ENCODE assay signal across 14 cellular contexts in the genomic region with DNA sequence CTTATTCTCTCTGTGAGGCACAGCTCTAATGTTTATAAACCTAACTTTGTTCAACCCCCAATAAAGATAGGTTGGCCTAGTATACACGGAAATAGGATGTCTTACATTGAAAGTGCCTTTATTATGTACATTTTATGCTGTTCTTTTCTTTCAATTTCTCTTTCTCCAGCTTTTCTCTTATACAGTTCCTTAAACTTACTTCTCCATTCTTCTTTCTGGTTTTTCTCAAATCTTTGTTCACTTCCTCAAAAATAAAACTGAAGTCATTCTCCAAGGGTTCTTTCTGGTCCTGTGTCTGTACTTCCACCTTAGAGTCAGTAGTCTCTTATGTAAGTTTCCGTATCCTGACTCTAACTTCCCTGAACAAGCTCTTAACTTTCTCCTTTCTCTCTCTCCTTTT. TPM values are rescaled to one million over a fixed set of nuclear protein-coding genes. Genes with fewer than 3 reads are reported as not detected.
DNase-seq lines count a peak whose midpoint lies in the region; ATAC-seq and TF ChIP-seq lines count a peak whose summit lies in the region.
"Had no signal": no experiment of that assay in that cellular context is flagged by ENCODE, and none has a peak within 500 bp of the region (broad histone marks: within the 10 kb centered on the region; RNA-seq: fewer than 3 reads in every experiment).

No MANE protein-coding gene starts in this region.

- no peaks in the 10 kb centered on the region for H3K36me3 ChIP-seq in PC-3 (ENCODE audit: low read depth, low read length)
- H3K36me3 ChIP-seq in spleen: no peaks in the 10 kb centered on the region
- no peaks in the 10 kb centered on the region for H3K36me3 ChIP-seq in gastrocnemius medialis
- no peaks in the 10 kb centered on the region for H3K36me3 ChIP-seq in psoas muscle (ENCODE audit: insufficient read depth in 1 of 2, low read depth in 1 of 2)

- peak overlapping the region; percentile 41 for H3K4me3 ChIP-seq in PC-3 (ENCODE audit: low read length)
- H3K4me3 ChIP-seq in spleen: peak overlapping the region in 1 of 8 donors; percentile 55
- H3K4me3 ChIP-seq in gastrocnemius medialis: no peak overlapping the region
- no peak overlapping the region for H3K4me3 ChIP-seq in psoas muscle

- WGBS in spleen, 5 donors: 37 to 52% (median 43%) methylated on average over 2 of the region's 2 CpGs
- whole genome bisulfite sequencing in psoas muscle, 3 donors: 71 to 79% (median 78%) methylated on average over 2 of the region's 2 CpGs

- BruUV-seq in PC-3 (replicated peaks; lab: Mats Ljungman, UMichigan): TSS peak; percentile 84

- peak overlapping the region; percentile 69 for H3K4me2 ChIP-seq in PC-3 (ENCODE audit: low read length)

- CTCF ChIA-PET in PC-3 (lab: Charles Lee): no interaction called here

- TF ChIP-seq POLR2A in spleen (IDR thresholded peaks at IDR 0.05): no peak
- TF ChIP-seq POLR2A in gastrocnemius medialis (IDR thresholded peaks at IDR 0.05): no peak

- H3K27ac ChIP-seq in PC-3 (ENCODE audit: low read length): peak overlapping the region; percentile 72
- peak overlapping the region in 7 of 8 donors; percentile 62 to 93 (median 79) for H3K27ac ChIP-seq in spleen
- no peak overlapping the region for H3K27ac ChIP-seq in gastrocnemius medialis
- no peak overlapping the region for H3K27ac ChIP-seq in psoas muscle
- H3K27ac ChIP-seq: 22Rv1 had no signal

- peaks cover 15% of the 10 kb centered on the region for H3F3A ChIP-seq in PC-3 (ENCODE audit: low read length, unreplicated experiment)

- peak overlapping the region; percentile 18 for H2AFZ ChIP-seq in PC-3 (ENCODE audit: low read length)

- H3K27me3 ChIP-seq in PC-3 (ENCODE audit: low read length) (no peaks in the 10 kb centered on the region), spleen (replicated peaks in 1 of 7) (peaks cover 0 to 7% (median 0%) of the 10 kb centered on the region in 7 donors), gastrocnemius medialis (no peaks in the 10 kb centered on the region), psoas muscle (ENCODE audit: insufficient read depth in 3 of 3, low read length in 2 of 3) (no peaks in the 10 kb centered on the region)

- in situ Hi-C loops in gastrocnemius medialis (cut with MboI; ENCODE audit: low sequenced_read_pairs in 4 of 4): no loop called here

- peak; percentile 7 for DNase-seq in NCI-H1694 treated with DMSO at 0.1 percent for 48 hours (lab: John Stamatoyannopoulos, UW)
- DNase-seq in NCI-H1694 (lab: John Stamatoyannopoulos, UW): no peak
- no peak for DNase-seq in PC-3
- peak; percentile 6 for DNase-seq in germinal center (ENCODE audit: low spot score)
- no peak for DNase-seq in spleen
- DNase-seq in gastrocnemius medialis: no peak
- DNase-seq in glomerular visceral epithelial cell (ENCODE audit: extremely low spot score): no peak
- no peak for DNase-seq in psoas muscle
- DNase-seq: activated CD4-positive, alpha-beta T cell treated with anti-CD3 and anti-CD28 coated beads, Interleukin-2, amount 10 ng/mL, durations not matched to agents 7 days and 5 days; NCI-H2171 treated with DMSO at 0.1 percent for 48 hours; nephron progenitor cell; SHP77 treated with DMSO at 0.1 percent for 48 hours; stimulated activated CD4-positive, alpha-beta T cell treated with anti-CD3 and anti-CD28 coated beads, Interleukin-4, amount 100 ng/mL, for 1 hour had no signal

- intact Hi-C loops in PC-3 (cut with micrococcal nuclease): loop anchor here (1.0 to 2.0 kb wide), 5 partner anchors 17 to 148 kb away; no protein-coding TSS in a partner anchor
- intact Hi-C loops in spleen (cut with DNase I; ENCODE audit: low total_unique reads): no loop called here
- intact Hi-C loops in gastrocnemius medialis (cut with DNase I; ENCODE audit: low total_unique reads): no loop called here
- intact Hi-C loops in psoas muscle (cut with DNase I): no loop called here

- no peaks in the 10 kb centered on the region for H4K20me1 ChIP-seq in PC-3 (ENCODE audit: low read length)

- H3K79me2 ChIP-seq in PC-3 (ENCODE audit: low read length): no peaks in the 10 kb centered on the region

- no peaks in the 10 kb centered on the region for H3K9me3 ChIP-seq in PC-3 (ENCODE audit: low read length)
- H3K9me3 ChIP-seq in spleen: no peaks in the 10 kb centered on the region
- H3K9me3 ChIP-seq in gastrocnemius medialis: no peaks in the 10 kb centered on the region
- H3K9me3 ChIP-seq in psoas muscle: no peaks in the 10 kb centered on the region

- H3K9ac ChIP-seq in PC-3 (ENCODE audit: low read length): peak overlapping the region; percentile 10

- H3K4me1 ChIP-seq in PC-3 (ENCODE audit: insufficient read depth, low read length) (peaks cover 50% of the 10 kb centered on the region), spleen (peaks cover 0 to 15% (median 2%) of the 10 kb centered on the region in 6 donors), gastrocnemius medialis (no peaks in the 10 kb centered on the region), psoas muscle (no peaks in the 10 kb centered on the region)

- H3K9me2 ChIP-seq in PC-3 (replicated peaks; ENCODE audit: low read length): no peaks in the 10 kb centered on the region

- POLR2A ChIA-PET in PC-3 (lab: Charles Lee; ENCODE audit: unreplicated experiment): interaction anchor here (0.7 kb wide), 2 partner anchors 29 to 135 kb away, joined by 6 to 7 read pairs; a partner anchor contains a TSS

- TF ChIP-seq CTCF in PC-3 (conservative IDR thresholded peaks at IDR 0.05; ENCODE audit: low read depth, low read length) (no peak), spleen (IDR thresholded peaks at IDR 0.05 in 8 of 11, conservative IDR thresholded peaks at IDR 0.05 in 3 of 11) (no peak), gastrocnemius medialis (IDR thresholded peaks at IDR 0.05 in 4 of 5, conservative IDR thresholded peaks at IDR 0.05 in 1 of 5) (no peak), psoas muscle (IDR thresholded peaks at IDR 0.05) (no peak)

- peak; percentile 30 for ATAC-seq in PC-3
- no peak for ATAC-seq in gastrocnemius medialis
- no peak for ATAC-seq in psoas muscle

RNA-seq across cellular contexts. Expression of a gene that starts 29.2 kb away (rescaled TPM):
- 55.2 and 66.0 TPM in 2 replicates for total RNA-seq in PC-3 (2014; rRNA removed)
- 1,000 to 10,000 TPM in 1 of 7 donors, 100 to 1,000 TPM in 6; 240 to 1,259 (median 449) TPM for total RNA-seq in spleen
- 10 to 100 TPM; 24.7 to 63.0 (median 25.0) TPM for polyA plus RNA-seq in spleen
- 100 to 1,000 TPM; 107 to 199 (median 159) TPM for total RNA-seq in gastrocnemius medialis
- total RNA-seq in psoas muscle: 100 to 1,000 TPM in 3 of 4 donors, 10 to 100 TPM in 1; 67.9 to 401 (median 166) TPM
- polyA plus RNA-seq in psoas muscle: 100 to 1,000 TPM in 1 of 3 donors, 10 to 100 TPM in 2; 57.2 to 209 (median 74.0) TPM

Comparison
In these comparisons a context has a peak if more than half of its experiments do, and no peak if none do; other contexts are left out.
1. DNase-seq: peak in NCI-H1694 treated with DMSO at 0.1 percent for 48 hours (single experiment) and germinal center (single experiment); none in NCI-H1694 (single experiment), PC-3 (single experiment), spleen (single experiment), gastrocnemius medialis (0 of 2), glomerular visceral epithelial cell (single experiment) and psoas muscle (0 of 2).
2. H3K27ac ChIP-seq: peak in PC-3 (single experiment) and spleen (7 of 8); none in gastrocnemius medialis (0 of 4) and psoas muscle (single experiment).